In the genomic region with DNA sequence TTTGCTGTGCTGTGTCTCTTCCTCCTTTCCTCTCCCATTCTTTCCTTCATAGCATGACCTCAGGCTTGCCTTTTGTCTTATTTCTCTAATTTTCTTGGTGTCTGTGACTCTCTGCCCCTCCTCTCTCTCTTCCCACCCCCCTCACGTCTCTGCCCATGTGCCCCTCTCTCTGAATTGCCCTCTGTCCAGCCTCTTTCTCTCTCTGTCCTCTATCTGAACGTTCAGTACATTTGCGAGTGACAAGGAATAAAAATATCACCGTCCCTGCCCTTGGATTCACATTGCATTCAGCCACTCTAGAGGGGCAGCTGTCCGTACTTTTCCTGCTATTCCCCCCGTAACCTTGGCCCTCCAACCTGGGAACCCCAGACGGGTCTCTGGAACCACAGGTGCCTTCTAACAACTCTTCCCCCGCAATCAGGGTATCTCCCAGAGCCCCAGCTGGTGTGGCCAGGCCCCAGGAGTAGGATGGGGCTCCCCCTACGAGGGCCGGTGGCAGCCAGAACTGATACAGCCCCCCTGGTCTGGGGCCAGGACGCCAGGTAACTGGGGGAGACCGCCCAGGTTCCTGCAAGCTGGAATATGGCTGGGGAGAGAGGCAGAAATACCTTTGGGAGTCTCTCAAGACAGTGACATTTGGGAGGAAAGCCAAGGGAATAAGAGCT, we compare ENCODE assay signal across 9 cellular contexts. TPM values are rescaled to one million over a fixed set of nuclear protein-coding genes. Genes with fewer than 3 reads are reported as not detected.
DNase-seq lines count a peak whose midpoint lies in the region; ATAC-seq and TF ChIP-seq lines count a peak whose summit lies in the region.
"Had no signal": no experiment of that assay in that cellular context is flagged by ENCODE, and none has a peak within 500 bp of the region (broad histone marks: within the 10 kb centered on the region; RNA-seq: fewer than 3 reads in every experiment).

No MANE protein-coding gene starts in this region.

- H3K27me3 ChIP-seq in mammary epithelial cell (ENCODE audit: insufficient read depth, low read length), result no peaks in the 10 kb centered on the region
- H3K27me3 ChIP-seq in lung (ENCODE audit: control insufficient read depth, insufficient read depth), result no peaks in the 10 kb centered on the region
- no peaks in the 10 kb centered on the region for H3K27me3 ChIP-seq in uterus

- H3K4me3 ChIP-seq in mammary epithelial cell (replicated peaks in 1 of 3; ENCODE audit: insufficient read depth in 1 of 3, low read depth in 2 of 3, low read length in 3 of 3), result peak overlapping the region; percentile 65 to 95 (median 82)
- H3K4me3 ChIP-seq in lung, result peak overlapping the region; percentile 78
- H3K4me3 ChIP-seq in uterus, result peak overlapping the region; percentile 78 to 93

- H3K27me3 Mint-ChIP-seq in activated naive CD4-positive, alpha-beta T cell treated with anti-CD3 and anti-CD28 coated beads for 36 hours (ENCODE audit: low read depth), result no peaks in the 10 kb centered on the region

- ATAC-seq in lung (ENCODE audit: insufficient read depth, low FRiP score), result no peak

- in situ Hi-C loops in mammary epithelial cell (cut with MboI; ENCODE audit: low sequenced_read_pairs in 2 of 2), result no loop called here

- CTCF ChIA-PET in activated naive CD4-positive, alpha-beta T cell treated with anti-CD3 and anti-CD28 coated beads for 36 hours (lab: Charles Lee), result interaction anchor here (0.6 kb wide), 1 partner anchor 761 kb away, joined by 3 read pairs; no protein-coding TSS in a partner anchor
- CTCF ChIA-PET in mammary epithelial cell (lab: Charles Lee; ENCODE audit: low non-redundant PET), result no interaction called here

- H3K9me3 ChIP-seq in mammary epithelial cell (replicated peaks; ENCODE audit: insufficient read depth, low read length), result no peaks in the 10 kb centered on the region
- H3K9me3 ChIP-seq in lung (ENCODE audit: control insufficient read depth in 2 of 2, insufficient read depth in 1 of 2, low read length in 1 of 2), result no peaks in the 10 kb centered on the region
- no peaks in the 10 kb centered on the region for H3K9me3 ChIP-seq in uterus

- peaks cover 49% of the 10 kb centered on the region for H3K79me2 ChIP-seq in mammary epithelial cell (ENCODE audit: insufficient read depth, low read length)

- H3K27ac Mint-ChIP-seq in activated naive CD4-positive, alpha-beta T cell treated with anti-CD3 and anti-CD28 coated beads for 36 hours, result peak overlapping the region; percentile 39

- TF ChIP-seq CTCF in mammary epithelial cell (conservative IDR thresholded peaks at IDR 0.05 in 1 of 2, IDR thresholded peaks at IDR 0.05 in 1 of 2; ENCODE audit: extremely low read depth in 1 of 2, insufficient read depth in 1 of 2, low read depth in 1 of 2, low read length in 2 of 2) (no peak), lung (IDR thresholded peaks at IDR 0.05; ENCODE audit: control extremely low read depth, extremely low read depth) (no peak), uterus (IDR thresholded peaks at IDR 0.05) (no peak)

- H3K4me1 Mint-ChIP-seq in activated naive CD4-positive, alpha-beta T cell treated with anti-CD3 and anti-CD28 coated beads for 36 hours (ENCODE audit: low read depth), result peaks cover 18% of the 10 kb centered on the region

- intact Hi-C loops in activated naive CD4-positive, alpha-beta T cell treated with anti-CD3 and anti-CD28 coated beads for 36 hours (cut with micrococcal nuclease), result loop anchor here (5.0 kb wide), 1 partner anchor 113 kb away; the partner anchor contains the start of gene ZNF232
- intact Hi-C loops in mammary epithelial cell (cut with micrococcal nuclease), result loop anchor here (2.0 kb wide), 1 partner anchor 51 kb away; the partner anchor contains the start of gene PFN1
- intact Hi-C loops in uterus (cut with DNase I; ENCODE audit: low total_unique reads), result no loop called here

- H3K4me3 Mint-ChIP-seq in activated naive CD4-positive, alpha-beta T cell treated with anti-CD3 and anti-CD28 coated beads for 36 hours, result peak overlapping the region; percentile 83

- H3K36me3 Mint-ChIP-seq in activated naive CD4-positive, alpha-beta T cell treated with anti-CD3 and anti-CD28 coated beads for 36 hours (ENCODE audit: low read depth), result peaks cover 20% of the 10 kb centered on the region

- no peak overlapping the region for H2AFZ ChIP-seq in mammary epithelial cell (ENCODE audit: low read depth, low read length)

- no peak for DNase-seq in activated naive CD4-positive, alpha-beta T cell treated with anti-CD3 and anti-CD28 coated beads for 36 hours
- no peak for DNase-seq in activated naive CD4-positive, alpha-beta T cell treated with anti-CD3 and anti-CD28 coated beads, Interleukin-2, amount 50 U/mL, for 16 hours
- no peak for DNase-seq in mammary epithelial cell
- no peak for DNase-seq in lung (ENCODE audit: low spot score)
- DNase-seq in uterus, result no peak
- DNase-seq in HT-29 (ENCODE audit: low spot score), result no peak
- DNase-seq in NCI-H2196 treated with DMSO at 0.1 percent for 48 hours (lab: John Stamatoyannopoulos, UW; ENCODE audit: unreplicated experiment), result no peak
- DNase-seq in LoVo (ENCODE audit: low spot score), result no peak
- DNase-seq: T-helper 9 cell had no signal

- no peaks in the 10 kb centered on the region for H3K9me3 Mint-ChIP-seq in activated naive CD4-positive, alpha-beta T cell treated with anti-CD3 and anti-CD28 coated beads for 36 hours

- TF ChIP-seq POLR2A in uterus (IDR thresholded peaks at IDR 0.05), result no peak

- BruUV-seq in mammary epithelial cell (replicated peaks; lab: Mats Ljungman, UMichigan), result no TSS peak

- H3K4me1 ChIP-seq in mammary epithelial cell (ENCODE audit: insufficient read depth, low read length), result peaks cover 12% of the 10 kb centered on the region
- H3K4me1 ChIP-seq in lung (ENCODE audit: control insufficient read depth in 2 of 2, insufficient read depth in 2 of 2, low read length in 2 of 2), result peaks cover 6 to 15% of the 10 kb centered on the region in 2 donors
- H3K4me1 ChIP-seq in uterus, result peaks cover 9 to 18% of the 10 kb centered on the region in 2 donors

- dilution Hi-C loops in mammary epithelial cell (cut with HindIII; ENCODE audit: low sequenced_read_pairs), result loop anchor here (5.0 kb wide), 2 partner anchors 53 to 62 kb away; no protein-coding TSS in a partner anchor

- peaks cover 25% of the 10 kb centered on the region for H3K36me3 ChIP-seq in mammary epithelial cell (ENCODE audit: insufficient read depth, low read length)
- H3K36me3 ChIP-seq in lung (ENCODE audit: control insufficient read depth in 2 of 2, insufficient read depth in 2 of 2, low read length in 2 of 2), result peaks cover 20 to 33% of the 10 kb centered on the region in 2 donors
- no peaks in the 10 kb centered on the region for H3K36me3 ChIP-seq in uterus

- peak overlapping the region; percentile 92 for H3K4me2 ChIP-seq in mammary epithelial cell (ENCODE audit: insufficient read depth, low read depth, low read length)

- no peaks in the 10 kb centered on the region for H4K20me1 ChIP-seq in mammary epithelial cell (ENCODE audit: insufficient read depth, low read length)

- peak overlapping the region; percentile 60 for H3K9ac ChIP-seq in mammary epithelial cell (ENCODE audit: insufficient read depth, low read length)

- WGBS in mammary epithelial cell (ENCODE audit: low coverage, missing lambda C conversion rate), result 76% methylated on average over 12 of the region's 12 CpGs
- WGBS in lung, 2 donors, result 59 to 69% methylated on average over 12 of the region's 12 CpGs

- no peak overlapping the region for H3K27ac ChIP-seq in mammary epithelial cell (ENCODE audit: insufficient read depth, low read depth, low read length)
- H3K27ac ChIP-seq in lung (ENCODE audit: low read depth in 1 of 2, low read length in 1 of 2), result peak overlapping the region; percentile 78 to 88
- H3K27ac ChIP-seq in uterus, result peak overlapping the region; percentile 94

RNA-seq across cellular contexts. Expression of gene KIF1C, which starts 1.8 kb away (rescaled TPM):
- total RNA-seq in activated naive CD4-positive, alpha-beta T cell treated with anti-CD3 and anti-CD28 coated beads for 36 hours, result 10 to 100 TPM; 30.5 to 31.1 TPM
- total RNA-seq in mammary epithelial cell (100 to 1,000 TPM; 105 to 198 TPM), lung (100 to 1,000 TPM in 1 of 2 donors, 10 to 100 TPM in 1; 48.0 to 190 TPM), uterus (100 to 1,000 TPM in 1 of 4 donors, 10 to 100 TPM in 3; 22.9 to 140 (median 30.5) TPM)
- polyA plus RNA-seq in mammary epithelial cell (56.5 TPM), lung (10 to 100 TPM; 61.8 to 89.8 TPM)
- 219 TPM for polyA minus RNA-seq in mammary epithelial cell
- 75.3 and 83.6 TPM in 2 replicates for total RNA-seq in HT-29 (2014; rRNA removed; shearing (Covaris generic))

RNA-seq across cellular contexts. Expression of gene INCA1, which starts 2.2 kb away (rescaled TPM):
- total RNA-seq in activated naive CD4-positive, alpha-beta T cell treated with anti-CD3 and anti-CD28 coated beads for 36 hours, result under 1 TPM; 0.21 to 0.54 TPM
- total RNA-seq in mammary epithelial cell (under 1 TPM; 0.33 to 0.42 TPM), lung (1 to 10 TPM; 1.9 to 2.0 TPM), uterus (1 to 10 TPM in 1 of 4 donors, not detected in 3; 3.4 TPM)
- polyA plus RNA-seq in mammary epithelial cell (0.27 TPM), lung (1 to 10 TPM in 1 of 2 donors, under 1 TPM in 1; 0.89 to 3.4 TPM)
- polyA minus RNA-seq in mammary epithelial cell, result 0.52 TPM
- 0.13 and 0.81 TPM in 2 replicates for total RNA-seq in HT-29 (2014; rRNA removed; shearing (Covaris generic))

RNA-seq across cellular contexts. Expression of gene CAMTA2, which starts 12.1 kb away (rescaled TPM):
- 10 to 100 TPM; 79.1 to 79.5 TPM for total RNA-seq in activated naive CD4-positive, alpha-beta T cell treated with anti-CD3 and anti-CD28 coated beads for 36 hours
- total RNA-seq in mammary epithelial cell (10 to 100 TPM; 15.0 to 69.1 TPM), lung (10 to 100 TPM; 15.0 to 53.4 TPM), uterus (10 to 100 TPM in 3 of 4 donors, 1 to 10 TPM in 1; 7.3 to 80.8 (median 12.7) TPM)
- polyA plus RNA-seq in mammary epithelial cell (18.7 TPM), lung (10 to 100 TPM; 45.8 to 66.3 TPM)
- 37.5 TPM for polyA minus RNA-seq in mammary epithelial cell
- 3.2 and 7.3 TPM in 2 replicates for total RNA-seq in HT-29 (2014; rRNA removed; shearing (Covaris generic))

RNA-seq across cellular contexts. Expression of gene SPAG7, which starts 31.9 kb away (rescaled TPM):
- total RNA-seq in activated naive CD4-positive, alpha-beta T cell treated with anti-CD3 and anti-CD28 coated beads for 36 hours, result 10 to 100 TPM; 68.6 to 70.2 TPM
- total RNA-seq in mammary epithelial cell (10 to 100 TPM; 20.7 to 66.5 TPM), lung (10 to 100 TPM; 63.8 to 75.4 TPM), uterus (10 to 100 TPM; 18.4 to 58.3 (median 34.0) TPM)
- polyA plus RNA-seq in mammary epithelial cell (56.9 TPM), lung (100 to 1,000 TPM in 1 of 2 donors, 10 to 100 TPM in 1; 76.2 to 101 TPM)
- polyA minus RNA-seq in mammary epithelial cell, result 51.5 TPM
- total RNA-seq in HT-29 (2014; rRNA removed; shearing (Covaris generic)), result 20.0 and 25.7 TPM in 2 replicates

RNA-seq across cellular contexts. Expression of gene SLC52A1, which starts 35.7 kb away (rescaled TPM):
- total RNA-seq in activated naive CD4-positive, alpha-beta T cell treated with anti-CD3 and anti-CD28 coated beads for 36 hours, result under 1 TPM; 0.12 to 0.19 TPM
- total RNA-seq in mammary epithelial cell (under 1 TPM; 0.50 to 0.52 TPM), lung (1 to 10 TPM in 1 of 2 donors, under 1 TPM in 1; 0.54 to 1.3 TPM), uterus (under 1 TPM in 1 of 4 donors, not detected in 3; 0.55 TPM)
- polyA plus RNA-seq in mammary epithelial cell (0.39 TPM), lung (under 1 TPM; 0.47 to 0.71 TPM)
- polyA minus RNA-seq in mammary epithelial cell, result not detected
- total RNA-seq in HT-29 (2014; rRNA removed; shearing (Covaris generic)), result not detected in 2 replicates
